ENCODE assay signal across 8 cellular contexts in genomic region chr16:58684354-58685083, GRCh38. TPM values are rescaled to one million over a fixed set of nuclear protein-coding genes. Genes with fewer than 3 reads are reported as not detected.
DNase-seq lines count a peak whose midpoint lies in the region; ATAC-seq and TF ChIP-seq lines count a peak whose summit lies in the region.

TSS of gene SLC38A7 (minus strand) at chr16:58684770. CDS start at chr16:58680126, 4,644 bp downstream.

- no peak for TF ChIP-seq CTCF in WTC11 (IDR thresholded peaks at IDR 0.05)
- no peak for TF ChIP-seq CTCF in cardiac fibroblast (IDR thresholded peaks at IDR 0.05; ENCODE audit: low read depth, low read length)

- H3K4me1 Mint-ChIP-seq in WTC11 (peaks cover 10% of the 10 kb centered on the region), immature natural killer cell (peaks cover 21% of the 10 kb centered on the region in 2 donors)

- H3K9me3 Mint-ChIP-seq in WTC11 = no peaks in the 10 kb centered on the region
- no peaks in the 10 kb centered on the region for H3K9me3 Mint-ChIP-seq in immature natural killer cell

- peak within 1 kb of the TSS; percentile 27; the same call in 1 of the 2 replicates for H3K27ac Mint-ChIP-seq in WTC11
- H3K27ac Mint-ChIP-seq in immature natural killer cell = peak within 1 kb of the TSS; percentile 34 to 87 (median 73)

- POLR2A ChIA-PET in WTC11 (lab: Charles Lee) = interaction anchor here (0.8 to 1.3 kb wide), 2 partner anchors 54 to 169 kb away, joined by 3 to 4 read pairs; partner anchors contain the start of gene SETD6

- H3K27me3 Mint-ChIP-seq in WTC11 (ENCODE audit: low read depth) = no peaks in the 10 kb centered on the region; the same call in 1 of the 2 replicates
- peaks cover 0 to 6% (median 4%) of the 10 kb centered on the region in 3 donors for H3K27me3 Mint-ChIP-seq in immature natural killer cell (ENCODE audit: low read depth in 3 of 3)

- CTCF ChIA-PET in WTC11 (lab: Charles Lee) = interaction anchor here (0.8 to 3.0 kb wide), 6 partner anchors 24 to 385 kb away, joined by 3 to 36 read pairs (median 3); partner anchors contain the start of genes GOT2 and NDRG4

- peak; percentile 54 for DNase-seq in NK-92 treated with Interleukin-12 subunit alpha and Interleukin-12 subunit beta, amount 100 ng/mL, for 24 hours (lab: John Stamatoyannopoulos, UW)
- DNase-seq in NK-92 (lab: John Stamatoyannopoulos, UW; ENCODE audit: unreplicated experiment) (no peak), NCI-H2107 (lab: John Stamatoyannopoulos, UW) (peak; percentile 58), WTC11 (ENCODE audit: low spot score) (peak; percentile 89), cardiac fibroblast (ENCODE audit: low read depth in 2 of 2) (peak; percentile 85 to 87), immature natural killer cell (peak; percentile 58 to 62 (median 61)), smooth muscle cell of the brain vasculature (ENCODE audit: low read depth, low spot score) (peak; percentile 57)

- H3K36me3 Mint-ChIP-seq in WTC11 (peaks cover 3% of the 10 kb centered on the region; the same call in 1 of the 2 replicates), immature natural killer cell (peaks cover 0 to 5% (median 2%) of the 10 kb centered on the region in 3 donors)

- H3K4me3 Mint-ChIP-seq in WTC11 = peak within 1 kb of the TSS; percentile 88
- H3K4me3 Mint-ChIP-seq in immature natural killer cell = peak within 1 kb of the TSS; percentile 87 to 95 (median 91)

- ATAC-seq in HG02943 (IDR thresholded peaks at IDR 0.05; ENCODE audit: low read depth, unreplicated experiment) = peak; percentile 97
- peak; percentile 95 for ATAC-seq in WTC11

- H3K4me3 ChIP-seq in cardiac fibroblast (replicated peaks in 1 of 2; ENCODE audit: low read depth in 2 of 2, low read length in 2 of 2) = peak within 1 kb of the TSS; percentile 80 to 99

TF ChIP-seq in WTC11, 78 proteins besides CTCF, POLR2A, EP300 and RAD21:
- TF ChIP-seq FOXK1 (CRISPR knock-in tag; IDR thresholded peaks at IDR 0.05) = peak; percentile 60
- no peak; the same call in 1 of the 2 replicates for TF ChIP-seq FOXP1 (CRISPR knock-in tag; IDR thresholded peaks at IDR 0.05; ENCODE audit: borderline replicate concordance)
- 0 out of 2 replicates have a peak, but pooled peaks have one; percentile 35 for TF ChIP-seq CREM (CRISPR knock-in tag; IDR thresholded peaks at IDR 0.05)
- no peak for TF ChIP-seq ZNF138 (CRISPR knock-in tag; conservative IDR thresholded peaks at IDR 0.05)
- no peak for TF ChIP-seq AR (CRISPR knock-in tag; IDR thresholded peaks at IDR 0.05)
- TF ChIP-seq ZNF423 (CRISPR knock-in tag; IDR thresholded peaks at IDR 0.05) = no peak
- TF ChIP-seq, protein P1, sequence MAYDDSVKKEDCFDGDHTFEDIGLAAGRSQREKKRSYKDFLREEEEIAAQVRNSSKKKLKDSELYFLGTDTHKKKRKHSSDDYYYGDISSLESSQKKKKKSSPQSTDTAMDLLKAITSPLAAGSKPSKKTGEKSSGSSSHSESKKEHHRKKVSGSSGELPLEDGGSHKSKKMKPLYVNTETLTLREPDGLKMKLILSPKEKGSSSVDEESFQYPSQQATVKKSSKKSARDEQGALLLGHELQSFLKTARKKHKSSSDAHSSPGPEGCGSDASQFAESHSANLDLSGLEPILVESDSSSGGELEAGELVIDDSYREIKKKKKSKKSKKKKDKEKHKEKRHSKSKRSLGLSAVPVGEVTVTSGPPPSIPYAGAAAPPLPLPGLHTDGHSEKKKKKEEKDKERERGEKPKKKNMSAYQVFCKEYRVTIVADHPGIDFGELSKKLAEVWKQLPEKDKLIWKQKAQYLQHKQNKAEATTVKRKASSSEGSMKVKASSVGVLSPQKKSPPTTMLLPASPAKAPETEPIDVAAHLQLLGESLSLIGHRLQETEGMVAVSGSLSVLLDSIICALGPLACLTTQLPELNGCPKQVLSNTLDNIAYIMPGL (CRISPR knock-in tag; IDR thresholded peaks at IDR 0.05) = peak; percentile 49; the same call in 1 of the 2 replicates
- peak; percentile 50 for TF ChIP-seq GABPB1 (CRISPR knock-in tag; IDR thresholded peaks at IDR 0.05)
- TF ChIP-seq, protein P2, sequence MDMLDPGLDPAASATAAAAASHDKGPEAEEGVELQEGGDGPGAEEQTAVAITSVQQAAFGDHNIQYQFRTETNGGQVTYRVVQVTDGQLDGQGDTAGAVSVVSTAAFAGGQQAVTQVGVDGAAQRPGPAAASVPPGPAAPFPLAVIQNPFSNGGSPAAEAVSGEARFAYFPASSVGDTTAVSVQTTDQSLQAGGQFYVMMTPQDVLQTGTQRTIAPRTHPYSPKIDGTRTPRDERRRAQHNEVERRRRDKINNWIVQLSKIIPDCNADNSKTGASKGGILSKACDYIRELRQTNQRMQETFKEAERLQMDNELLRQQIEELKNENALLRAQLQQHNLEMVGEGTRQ (CRISPR knock-in tag; IDR thresholded peaks at IDR 0.05) = peak; percentile 100
- peak; percentile 100 for TF ChIP-seq USF1 (CRISPR knock-in tag; IDR thresholded peaks at IDR 0.05)
- TF ChIP-seq JAZF1 (CRISPR knock-in tag; IDR thresholded peaks at IDR 0.05) = no peak
- no peak for TF ChIP-seq HMGA2 (CRISPR knock-in tag; IDR thresholded peaks at IDR 0.05)
- no peak for TF ChIP-seq ZNF317 (CRISPR knock-in tag; IDR thresholded peaks at IDR 0.05; ENCODE audit: borderline replicate concordance, low read depth)
TF ChIP-seq in WTC11: peak in this region for 6.

RNA-seq across cellular contexts. Expression of gene SLC38A7, which starts in this region (rescaled TPM):
- total RNA-seq in WTC11 (2021) = 20.6 to 23.1 TPM (median 22.9 TPM) in 3 replicates
- 1 to 10 TPM; 2.3 to 6.8 (median 4.2) TPM for polyA plus RNA-seq in immature natural killer cell
